In genomic region chr5:96648598-96648997, GRCh38 we compare ENCODE assay signal across 15 cellular contexts. TPM values are rescaled to one million over a fixed set of nuclear protein-coding genes. Genes with fewer than 3 reads are reported as not detected.
A peak's percentile ranks its signal among the peaks of the same experiment; 100 is the strongest.
DNase-seq lines count a peak whose midpoint lies in the region; ATAC-seq, FAIRE-seq and TF ChIP-seq lines count a peak whose summit lies in the region.
"Had no signal": no experiment of that assay in that cellular context is flagged by ENCODE, and none has a peak within 500 bp of the region (broad histone marks: within the 10 kb centered on the region; RNA-seq: fewer than 3 reads in every experiment).

No MANE protein-coding gene starts in this region.

- BruUV-seq in HepG2 (replicated peaks; lab: Mats Ljungman, UMichigan) = no TSS peak

- H3K27ac ChIP-seq in liver (ENCODE audit: low read depth in 1 of 2, low read length in 2 of 2) (peak overlapping the region in 1 of 2 donors; percentile 26), HepG2 (ENCODE audit: extremely low read length, insufficient read depth, low read length) (no peak overlapping the region), left lung (no peak overlapping the region)

- TF ChIP-seq EP300 in HepG2 (IDR thresholded peaks at IDR 0.05; ENCODE audit: low read depth in 2 of 2, low read length in 2 of 2) (no peak), HepG2 (CRISPR knock-in tag; IDR thresholded peaks at IDR 0.05; ENCODE audit: borderline replicate concordance) (no peak)

- no peaks in the 10 kb centered on the region for H4K20me1 ChIP-seq in HepG2 (ENCODE audit: insufficient read depth, low read length)

- H3K36me3 ChIP-seq in liver (ENCODE audit: control insufficient read depth in 4 of 4, insufficient read depth in 3 of 4, low read depth in 1 of 4, low read length in 3 of 4) (no peaks in the 10 kb centered on the region), HepG2 (replicated peaks in 1 of 2; ENCODE audit: control insufficient read depth in 1 of 2, insufficient read depth in 2 of 2, low read length in 2 of 2) (no peaks in the 10 kb centered on the region), adipocyte (ENCODE audit: control insufficient read depth, insufficient read depth, low read length, severe bottlenecking) (no peaks in the 10 kb centered on the region), left lung (no peaks in the 10 kb centered on the region)

- intact Hi-C loops in HepG2 (cut with micrococcal nuclease; ENCODE audit: unreplicated experiment) = no loop called here
- intact Hi-C loops in left lung (cut with DNase I) = no loop called here

- H2AFZ ChIP-seq in HepG2 (ENCODE audit: low read length) = no peak overlapping the region

- H3K27me3 ChIP-seq in liver (ENCODE audit: control insufficient read depth in 4 of 4, insufficient read depth in 4 of 4, low read length in 3 of 4) (no peaks in the 10 kb centered on the region), HepG2 (ENCODE audit: control insufficient read depth in 1 of 2, insufficient read depth in 2 of 2, low read length in 2 of 2) (no peaks in the 10 kb centered on the region; a peak in 1 of 5 replicates), adipocyte (replicated peaks; ENCODE audit: control insufficient read depth, insufficient read depth, low read length) (no peaks in the 10 kb centered on the region), left lung (no peaks in the 10 kb centered on the region)

- DNase-seq in HepG2 (ENCODE audit: low spot score) (no peak), adipocyte (ENCODE audit: low read depth) (peak; percentile 49), left lung (no peak), T1000 (lab: John Stamatoyannopoulos, UW) (no peak), NCI-H2107 treated with DMSO at 0.1 percent for 48 hours (lab: John Stamatoyannopoulos, UW; ENCODE audit: unreplicated experiment) (no peak)
- DNase-seq in stimulated activated naive CD4-positive, alpha-beta T cell treated with Interleukin-2 at 50 U/mL for 16 hours (lab: John Stamatoyannopoulos, UW) = no peak
- DNase-seq: activated CD4-positive, alpha-beta memory T cell treated with anti-CD3 and anti-CD28 coated beads for 36 hours; activated T-cell treated with anti-CD3 and anti-CD28 coated beads, Interleukin-2, amount 50 U/mL, for 72 hours; caudate nucleus; glutamatergic neuron; HFFc6; occipital lobe had no signal

- POLR2A ChIA-PET in HepG2 (lab: Yijun Ruan, JAX) = interaction anchor here (1.2 kb wide), 1 partner anchor 13 kb away, joined by 3 read pairs; no protein-coding TSS in a partner anchor

- H3K4me2 ChIP-seq in HepG2 (ENCODE audit: low read depth, low read length) = no peak overlapping the region

- in situ Hi-C loops in HepG2 (cut with HindIII; ENCODE audit: extremely low pct_ligation_motif_present, low pct_unique_long_range_greater_than_20kb) = no loop called here

- H3K9ac ChIP-seq in liver (ENCODE audit: low read depth in 1 of 2, low read length in 2 of 2) (no peak overlapping the region), HepG2 (ENCODE audit: insufficient read depth, low read depth, low read length) (no peak overlapping the region), adipocyte (ENCODE audit: low read length) (no peak overlapping the region)

- no peak overlapping the region for H3K4me3 ChIP-seq in liver (ENCODE audit: low read depth in 1 of 3, low read length in 3 of 3)
- H3K4me3 ChIP-seq in HepG2 (replicated peaks in 1 of 3; ENCODE audit: insufficient read depth in 1 of 3, low read depth in 2 of 3, low read length in 3 of 3) = no peak overlapping the region
- no peak overlapping the region for H3K4me3 ChIP-seq in adipocyte (ENCODE audit: low read length)
- no peak overlapping the region for H3K4me3 ChIP-seq in left lung
- H3K4me3 ChIP-seq: K562 had no signal

- no peaks in the 10 kb centered on the region for H3K9me3 ChIP-seq in liver (ENCODE audit: control insufficient read depth in 4 of 4, low read length in 3 of 4)
- no peaks in the 10 kb centered on the region for H3K9me3 ChIP-seq in HepG2 (ENCODE audit: low read length)
- H3K9me3 ChIP-seq in adipocyte (ENCODE audit: control insufficient read depth, low read length) = no peaks in the 10 kb centered on the region
- H3K9me3 ChIP-seq in left lung = no peaks in the 10 kb centered on the region

- TF ChIP-seq RAD21 in liver (IDR thresholded peaks at IDR 0.05) = peak in 1 of 2 donors; percentile 21
- no peak for TF ChIP-seq RAD21 in HepG2 (CRISPR knock-in tag; IDR thresholded peaks at IDR 0.05)

- TF ChIP-seq CTCF in liver (IDR thresholded peaks at IDR 0.05; ENCODE audit: low read depth, low read length, missing input control) (no peak), HepG2 (CRISPR knock-in tag; IDR thresholded peaks at IDR 0.05) (no peak), left lung (IDR thresholded peaks at IDR 0.05) (no peak)

- CTCF ChIA-PET in HepG2 (lab: Yijun Ruan, JAX; ENCODE audit: low intra/inter-chr PET ratio, low total read pairs) = no interaction called here

- no peak for FAIRE-seq in HepG2 (lab: Jason Lieb, UNC)
- FAIRE-seq: K562 had no signal

- no peaks in the 10 kb centered on the region for H3K79me2 ChIP-seq in HepG2 (ENCODE audit: insufficient read depth, low read length)

- H3K4me1 ChIP-seq in liver (ENCODE audit: control insufficient read depth in 4 of 4, insufficient read depth in 4 of 4, low read length in 3 of 4) (peaks cover 2 to 11% (median 8%) of the 10 kb centered on the region in 4 donors), HepG2 (ENCODE audit: insufficient read depth, low read length) (peaks cover 14% of the 10 kb centered on the region), adipocyte (ENCODE audit: control insufficient read depth, insufficient read depth, low read length) (peaks cover 20% of the 10 kb centered on the region), left lung (peaks cover 0 to 27% of the 10 kb centered on the region in 2 donors)

- no peak for TF ChIP-seq POLR2A in HepG2 (IDR thresholded peaks at IDR 0.05; ENCODE audit: insufficient read depth in 1 of 2, low read depth in 2 of 2, low read length in 2 of 2)

- 22% methylated on average over 4 of the region's 4 CpGs for WGBS in liver
- 15% methylated on average over 3 of the region's 4 CpGs for WGBS in HepG2 (ENCODE audit: low lambda C conversion rate)

- ATAC-seq in HepG2 (no peak), left lung (peak; percentile 54), GM21526 (IDR thresholded peaks at IDR 0.05; ENCODE audit: low FRiP score, unreplicated experiment) (no peak)
- ATAC-seq: K562 had no signal

TF ChIP-seq in liver, 16 proteins besides CTCF, POLR2A, EP300 and RAD21 (continues in another document):
- peak; percentile 9 for TF ChIP-seq HNF4G (IDR thresholded peaks at IDR 0.05)
- peak; percentile 40 for TF ChIP-seq SP1 (IDR thresholded peaks at IDR 0.05)
- TF ChIP-seq JUND (IDR thresholded peaks at IDR 0.05) = peak in 1 of 2 donors; percentile 18
- TF ChIP-seq RXRA (IDR thresholded peaks at IDR 0.05) = peak in 1 of 2 donors; percentile 44
- TF ChIP-seq MAX (IDR thresholded peaks at IDR 0.05) = no peak
- no peak for TF ChIP-seq TAF1 (conservative IDR thresholded peaks at IDR 0.05)
- TF ChIP-seq HNF4A (conservative IDR thresholded peaks at IDR 0.05) = peak; percentile 57 to 71
- TF ChIP-seq FOXA2 (IDR thresholded peaks at IDR 0.05) = peak; percentile 17

TF ChIP-seq in HepG2, 621 proteins besides CTCF, POLR2A, EP300 and RAD21 (continues in another document):
- TF ChIP-seq MEIS2 (CRISPR knock-in tag; IDR thresholded peaks at IDR 0.05) = no peak
- no peak for TF ChIP-seq ZNF614 (CRISPR knock-in tag; IDR thresholded peaks at IDR 0.05; ENCODE audit: borderline replicate concordance)
- no peak for TF ChIP-seq LCORL (IDR thresholded peaks at IDR 0.05)
- TF ChIP-seq LCORL (CRISPR knock-in tag; IDR thresholded peaks at IDR 0.05) = no peak
- TF ChIP-seq ZNF567 (CRISPR knock-in tag; IDR thresholded peaks at IDR 0.05; ENCODE audit: borderline replicate concordance) = no peak
- no peak for TF ChIP-seq AKAP8 (CRISPR knock-in tag; IDR thresholded peaks at IDR 0.05)
- no peak for TF ChIP-seq SATB2 (CRISPR knock-in tag; IDR thresholded peaks at IDR 0.05)

RNA-seq across cellular contexts. Expression of gene CAST, which starts 13.6 kb away (rescaled TPM):
- 100 to 1,000 TPM in 1 of 2 donors, 10 to 100 TPM in 1; 89.1 to 126 TPM for total RNA-seq in liver
- 10 to 100 TPM; 43.3 to 72.9 TPM for polyA plus RNA-seq in liver
- total RNA-seq in HepG2 (2016; rRNA removed; fragmentation: Illumina TruSeq; extraction: Trizol) = 67.6 and 87.8 TPM in 2 replicates
- 18.4 and 21.4 TPM in 2 replicates for total RNA-seq in HepG2 (2016; cell fraction: cytosol; rRNA removed; fragmentation: Illumina TruSeq; extraction: Trizol; ENCODE audit: low read depth)
- total RNA-seq in HepG2 (2016; cell fraction: insoluble cytoplasmic fraction; rRNA removed; fragmentation: Illumina TruSeq; extraction: Trizol) = 66.7 and 88.4 TPM in 2 replicates
- 52.5 and 53.1 TPM in 2 replicates for total RNA-seq in HepG2 (2016; cell fraction: membrane; rRNA removed; fragmentation: Illumina TruSeq; extraction: Trizol)
- total RNA-seq in HepG2 (2016; cell fraction: nucleus; rRNA removed; fragmentation: Illumina TruSeq; extraction: Trizol) = 62.8 and 67.7 TPM in 2 replicates
- polyA plus RNA-seq in HepG2 (2011; rRNA removed) = 35.2 and 42.1 TPM in 2 replicates
- 22.7 and 32.6 TPM in 2 replicates for polyA plus RNA-seq in HepG2 (2011; cell fraction: cytosol; rRNA removed)
- 49.5 and 52.7 TPM in 2 replicates for polyA plus RNA-seq in HepG2 (2011; cell fraction: nucleus; rRNA removed)
- polyA plus RNA-seq in HepG2 (2012) = 54.0 and 64.0 TPM in 2 replicates
- polyA plus RNA-seq in HepG2 (2016; cell fraction: cytosol; fragmentation: Illumina TruSeq; extraction: Trizol; ENCODE audit: low read depth) = 24.3 and 25.3 TPM in 2 replicates
- polyA plus RNA-seq in HepG2 (2016; cell fraction: insoluble cytoplasmic fraction; fragmentation: Illumina TruSeq; extraction: Trizol; ENCODE audit: low read depth) = 99.8 and 110 TPM in 2 replicates
- polyA plus RNA-seq in HepG2 (2016; cell fraction: membrane; fragmentation: Illumina TruSeq; extraction: Trizol; ENCODE audit: low read depth) = 40.8 and 51.2 TPM in 2 replicates
- 65.5 and 67.5 TPM in 2 replicates for polyA plus RNA-seq in HepG2 (2016; cell fraction: nucleus; fragmentation: Illumina TruSeq; extraction: Trizol; ENCODE audit: insufficient read depth, low read depth)
- 12.4 and 53.4 TPM in 2 replicates for polyA minus RNA-seq in HepG2 (2011; rRNA and poly(A)+ RNA removed; ENCODE audit: low replicate concordance)
- 39.6 and 45.8 TPM in 2 replicates for polyA minus RNA-seq in HepG2 (2011; cell fraction: cytosol; rRNA and poly(A)+ RNA removed)
- 166 and 175 TPM in 2 replicates for polyA minus RNA-seq in HepG2 (2011; cell fraction: nucleus; rRNA and poly(A)+ RNA removed)
- total RNA-seq in left lung = 100 to 1,000 TPM; 232 to 264 TPM
